In genomic region chr5:159184858-159185381, GRCh38 we compare ENCODE assay signal across 9 cellular contexts. TPM values are rescaled to one million over a fixed set of nuclear protein-coding genes. Genes with fewer than 3 reads are reported as not detected.
DNase-seq lines count a peak whose midpoint lies in the region; ATAC-seq and TF ChIP-seq lines count a peak whose summit lies in the region.
"Had no signal": no experiment of that assay in that cellular context is flagged by ENCODE, and none has a peak within 500 bp of the region (broad histone marks: within the 10 kb centered on the region; RNA-seq: fewer than 3 reads in every experiment).

No MANE protein-coding gene starts in this region.

- H3K4me3 ChIP-seq in IMR-90 (ENCODE audit: insufficient read depth, low read depth, low read length) = no peak overlapping the region
- no peak overlapping the region for H3K4me3 ChIP-seq in brain microvascular endothelial cell (ENCODE audit: low read depth, low read length)
- H3K4me3 ChIP-seq in OCI-LY7 (ENCODE audit: low read depth, low read length, poor library complexity, severe bottlenecking) = no peak overlapping the region
- H3K4me3 ChIP-seq: pancreas had no signal

- peak overlapping the region; percentile 73 for H3K18ac ChIP-seq in IMR-90 (ENCODE audit: low read depth, low read length)

- H3K79me1 ChIP-seq in IMR-90 (ENCODE audit: low read depth in 1 of 2, low read length in 2 of 2) = peaks cover 23 to 40% of the 10 kb centered on the region in 2 experiments

- in situ Hi-C loops in IMR-90 (cut with MboI; ENCODE audit: low sequenced_read_pairs) = loop anchor here (25.0 kb wide), 1 partner anchor 1623 kb away; no protein-coding TSS in a partner anchor
- in situ Hi-C loops in brain microvascular endothelial cell (cut with HindIII; ENCODE audit: low pct_ligation_motif_present, low sequenced_read_pairs) = no loop called here

- peak overlapping the region; percentile 58 to 73 for H4K8ac ChIP-seq in IMR-90 (ENCODE audit: low read depth in 2 of 2, low read length in 2 of 2)

- peak overlapping the region; percentile 16; the same call in 2 of the 3 replicates for H2BK15ac ChIP-seq in IMR-90 (ENCODE audit: low read depth, low read length)

- H4K5ac ChIP-seq in IMR-90 (ENCODE audit: low read depth, low read length) = peak overlapping the region; percentile 92

- peak overlapping the region; percentile 93 for H4K91ac ChIP-seq in IMR-90 (ENCODE audit: insufficient read depth, low read depth, low read length)

- dilution Hi-C loops in IMR-90 (cut with HindIII; ENCODE audit: low sequenced_read_pairs, unreplicated experiment) = no loop called here

- TF ChIP-seq RAD21 in IMR-90 (IDR thresholded peaks at IDR 0.05; ENCODE audit: low read length) = no peak

- H3K4me1 ChIP-seq in IMR-90 (ENCODE audit: control insufficient read depth, insufficient read depth, low read length) (peaks cover 33% of the 10 kb centered on the region), OCI-LY7 (ENCODE audit: insufficient read depth, low read length, poor library complexity, severe bottlenecking) (no peaks in the 10 kb centered on the region)

- H2AK9ac ChIP-seq in IMR-90 (replicated peaks; ENCODE audit: low read depth, low read length, poor library complexity) = peak overlapping the region; percentile 51

- H2BK20ac ChIP-seq in IMR-90 (ENCODE audit: low read depth, low read length) = peak overlapping the region; percentile 90

- H3K56ac ChIP-seq in IMR-90 (ENCODE audit: extremely low read depth, insufficient read depth, low read length) = peak overlapping the region; percentile 71

- H3K27me3 ChIP-seq in IMR-90 (ENCODE audit: control insufficient read depth, insufficient read depth, low read length) (no peaks in the 10 kb centered on the region), brain microvascular endothelial cell (replicated peaks) (no peaks in the 10 kb centered on the region)
- H3K27me3 ChIP-seq: pancreas had no signal

- H2BK5ac ChIP-seq in IMR-90 (ENCODE audit: low read depth, low read length, poor library complexity, severe bottlenecking) = peak overlapping the region; percentile 97

- no peaks in the 10 kb centered on the region for H3K9me2 ChIP-seq in OCI-LY7 (ENCODE audit: insufficient read depth, low read length)

- peak overlapping the region; percentile 46; the same call in 1 of the 2 replicates for H2AK5ac ChIP-seq in IMR-90 (ENCODE audit: low read depth, low read length)

- BruUV-seq in IMR-90 (replicated peaks; lab: Mats Ljungman, UMichigan) = TSS peak; percentile 88
- no TSS peak for BruUV-seq in OCI-LY7 (replicated peaks; lab: Mats Ljungman, UMichigan)

- intact Hi-C loops in IMR-90 (cut with micrococcal nuclease) = loop anchor here (2.0 kb wide), 1 partner anchor 22 kb away; no protein-coding TSS in a partner anchor
- intact Hi-C loops in OCI-LY7 (cut with micrococcal nuclease; ENCODE audit: unreplicated experiment) = no loop called here

- peak overlapping the region; percentile 46 for H3K23ac ChIP-seq in IMR-90 (ENCODE audit: low read depth, low read length)

- H3K9me1 ChIP-seq in IMR-90 (ENCODE audit: insufficient read depth, low read length) = peaks cover 6% of the 10 kb centered on the region; the same call in 1 of the 2 replicates

- peak overlapping the region; percentile 60; the same call in 1 of the 2 replicates for H3K4me2 ChIP-seq in IMR-90 (ENCODE audit: low read depth, low read length)
- no peak overlapping the region for H3K4me2 ChIP-seq in OCI-LY7 (ENCODE audit: low read length)

- DNase-seq in IMR-90 (peak; percentile 93), brain microvascular endothelial cell (peak; percentile 89), non-pigmented ciliary epithelial cell (ENCODE audit: low read depth) (peak; percentile 83), DMS79 (lab: John Stamatoyannopoulos, UW) (no peak), OCI-LY7 (ENCODE audit: low spot score) (no peak)
- DNase-seq: pancreas had no signal

- peak overlapping the region; percentile 47 for H3K14ac ChIP-seq in IMR-90 (replicated peaks; ENCODE audit: low read depth, low read length)

- H3K4ac ChIP-seq in IMR-90 (ENCODE audit: low read depth, low read length) = peak overlapping the region; percentile 66

- no peaks in the 10 kb centered on the region for H4K20me1 ChIP-seq in IMR-90 (ENCODE audit: insufficient read depth, low read length)
- no peaks in the 10 kb centered on the region for H4K20me1 ChIP-seq in OCI-LY7 (ENCODE audit: insufficient read depth, low read length)

- TF ChIP-seq POLR2A in IMR-90 (IDR thresholded peaks at IDR 0.05; ENCODE audit: low read depth, low read length) = no peak

- no peak overlapping the region for H2AFZ ChIP-seq in IMR-90 (replicated peaks; ENCODE audit: low read length, poor library complexity)
- H2AFZ ChIP-seq in OCI-LY7 (ENCODE audit: low read length) = no peak overlapping the region

- H3K36me3 ChIP-seq in IMR-90 (ENCODE audit: control insufficient read depth, insufficient read depth, low read length) (peaks cover 21% of the 10 kb centered on the region), brain microvascular endothelial cell (replicated peaks) (peaks cover 13% of the 10 kb centered on the region), OCI-LY7 (ENCODE audit: insufficient read depth, low read length) (peaks cover 69% of the 10 kb centered on the region)
- H3K36me3 ChIP-seq: pancreas had no signal

- peak overlapping the region; percentile 37 for H3K9ac ChIP-seq in IMR-90 (ENCODE audit: low read depth, low read length)

- CTCF ChIA-PET in IMR-90 (lab: Yijun Ruan, JAX) (no interaction called here), OCI-LY7 (lab: Charles Lee; ENCODE audit: unreplicated experiment) (interaction anchor here (0.6 kb wide), 1 partner anchor 612 kb away, joined by 3 read pairs; no protein-coding TSS in a partner anchor)

- H2BK120ac ChIP-seq in IMR-90 (ENCODE audit: low read depth, low read length) = peak overlapping the region; percentile 93

- POLR2A ChIA-PET in IMR-90 (lab: Charles Lee; ENCODE audit: unreplicated experiment) (interaction anchor here (0.5 kb wide), 1 partner anchor 11 kb away, joined by 9 read pairs; no protein-coding TSS in a partner anchor), OCI-LY7 (lab: Charles Lee) (interaction anchor here (1.2 to 3.2 kb wide), 2 partner anchors 13 to 22 kb away, joined by 3 to 9 read pairs; no protein-coding TSS in a partner anchor)

- no peaks in the 10 kb centered on the region for H3K9me3 ChIP-seq in IMR-90 (ENCODE audit: control insufficient read depth, insufficient read depth, low read length)
- H3K9me3 ChIP-seq in OCI-LY7 (ENCODE audit: low read length) = no peaks in the 10 kb centered on the region
- H3K9me3 ChIP-seq: pancreas had no signal

- ATAC-seq in GM18858 (IDR thresholded peaks at IDR 0.05; ENCODE audit: unreplicated experiment) (peak; percentile 30), IMR-90 (ENCODE audit: low read depth) (peak; percentile 65), HG02870 (IDR thresholded peaks at IDR 0.05; ENCODE audit: unreplicated experiment) (no peak), HG03520 (IDR thresholded peaks at IDR 0.05; ENCODE audit: unreplicated experiment) (no peak)

- WGBS in IMR-90 (ENCODE audit: extremely low coverage in 2 of 2, insufficient read length in 1 of 2), 2 experiments = no CpG with 5 or more reads among the region's 4 CpGs

- TF ChIP-seq CTCF in IMR-90 (conservative IDR thresholded peaks at IDR 0.05; ENCODE audit: low read depth, low read length) (no peak), brain microvascular endothelial cell (IDR thresholded peaks at IDR 0.05; ENCODE audit: low read depth, low read length, missing control alignments) (no peak), OCI-LY7 (conservative IDR thresholded peaks at IDR 0.05; ENCODE audit: low read length) (no peak)

- peak overlapping the region; percentile 69 for H3K27ac ChIP-seq in IMR-90 (ENCODE audit: insufficient read depth, low read length)
- peak overlapping the region; percentile 90 for H3K27ac ChIP-seq in brain microvascular endothelial cell
- no peak overlapping the region for H3K27ac ChIP-seq in OCI-LY7 (ENCODE audit: low read depth, low read length, poor library complexity, severe bottlenecking)
- H3K27ac ChIP-seq: pancreas had no signal

- H3K79me2 ChIP-seq in OCI-LY7 (ENCODE audit: insufficient read depth, low read depth, low read length) = peaks cover 8% of the 10 kb centered on the region; the same call in 1 of the 2 replicates

TF ChIP-seq in IMR-90, 13 proteins besides CTCF, POLR2A, EP300 and RAD21:
- TF ChIP-seq FOS (IDR thresholded peaks at IDR 0.05; ENCODE audit: low read depth, low read length) (0 out of 2 replicates have a peak, but pooled peaks have one; percentile 1), BHLHE40 (IDR thresholded peaks at IDR 0.05; ENCODE audit: low read depth, low read length) (no peak), MAZ (IDR thresholded peaks at IDR 0.05; ENCODE audit: borderline replicate concordance, low read depth, low read length) (no peak), MAFK (IDR thresholded peaks at IDR 0.05; ENCODE audit: low read depth, low read length) (peak; percentile 74), CEBPB (IDR thresholded peaks at IDR 0.05; ENCODE audit: low read depth, low read length) (no peak), MXI1 (IDR thresholded peaks at IDR 0.05; ENCODE audit: borderline replicate concordance, low read depth, low read length) (no peak), NFE2L2 (IDR thresholded peaks at IDR 0.05; ENCODE audit: low read depth, low read length) (no peak)

RNA-seq across cellular contexts. Expression of gene RNF145, which starts 24.4 kb away (rescaled TPM):
- total RNA-seq in IMR-90 (2012; rRNA removed) (50.0 and 68.0 TPM in 2 replicates), OCI-LY7 (2022) (32.0 and 34.9 TPM in 2 replicates)
- polyA plus RNA-seq in IMR-90 (2012; rRNA removed) = 44.9 and 57.0 TPM in 2 replicates
- polyA plus RNA-seq in IMR-90 (2012; cell fraction: cytosol; rRNA removed) = 14.3 and 27.2 TPM in 2 replicates
- 8.4 and 77.6 TPM in 2 replicates for polyA plus RNA-seq in IMR-90 (2012; cell fraction: nucleus; rRNA removed; ENCODE audit: low replicate concordance)
- total RNA-seq in OCI-LY7 (2014; rRNA removed; shearing (Covaris generic)) = 18.6 and 18.9 TPM in 2 replicates

Comparison
In these comparisons a context has a peak if more than half of its experiments do, and no peak if none do; other contexts are left out.
1. ATAC-seq: peak in GM18858 (single experiment) and IMR-90 (single experiment); none in HG02870 (single experiment) and HG03520 (single experiment).
2. DNase-seq: peak in IMR-90 (single experiment), brain microvascular endothelial cell (single experiment) and non-pigmented ciliary epithelial cell (single experiment); none in DMS79 (single experiment) and OCI-LY7 (single experiment).